In genomic region chr16:29876578-29877249, GRCh38 we compare ENCODE assay signal across 9 cellular contexts. TPM values are rescaled to one million over a fixed set of nuclear protein-coding genes. Genes with fewer than 3 reads are reported as not detected.
DNase-seq lines count a peak whose midpoint lies in the region; ATAC-seq, FAIRE-seq and TF ChIP-seq lines count a peak whose summit lies in the region.
"Had no signal": no experiment of that assay in that cellular context is flagged by ENCODE, and none has a peak within 500 bp of the region (broad histone marks: within the 10 kb centered on the region; RNA-seq: fewer than 3 reads in every experiment).

No MANE protein-coding gene starts in this region.

- TF ChIP-seq POLR2A in GM12891 (IDR thresholded peaks at IDR 0.05; ENCODE audit: low read depth, low read length), result no peak

- H3K27ac Mint-ChIP-seq in chondrocyte (ENCODE audit: unreplicated experiment) (no peak overlapping the region), nephron progenitor cell (no peak overlapping the region), Calu3 (ENCODE audit: unreplicated experiment) (no peak overlapping the region)

- no peak for DNase-seq in AG09309 (ENCODE audit: low read depth)
- DNase-seq in T-helper 9 cell, result peak; percentile 33
- no peak for DNase-seq in chondrocyte (ENCODE audit: low spot score)
- peak; percentile 60 for DNase-seq in nephron progenitor cell
- DNase-seq in GM12891 (ENCODE audit: insufficient read length, low spot score), result no peak
- DNase-seq in H4 (ENCODE audit: low spot score), result no peak
- DNase-seq in Calu3, result no peak
- DNase-seq: SHP77 treated with DMSO at 0.1 percent for 48 hours had no signal

- TF ChIP-seq CTCF in AG09309 (IDR thresholded peaks at IDR 0.05; ENCODE audit: control insufficient read depth, insufficient read depth, low read depth, low read length, missing control alignments), result no peak
- TF ChIP-seq CTCF in chondrocyte (IDR thresholded peaks at IDR 0.05), result no peak
- no peak for TF ChIP-seq CTCF in nephron progenitor cell (IDR thresholded peaks at IDR 0.05)
- TF ChIP-seq CTCF in Calu3 (IDR thresholded peaks at IDR 0.05; ENCODE audit: unreplicated experiment), result no peak

- H3K27me3 Mint-ChIP-seq in chondrocyte (ENCODE audit: low read depth) (peaks cover 23% of the 10 kb centered on the region), nephron progenitor cell (ENCODE audit: low read depth, poor library complexity) (peaks cover 67% of the 10 kb centered on the region), Calu3 (ENCODE audit: unreplicated experiment) (no peaks in the 10 kb centered on the region)

- peaks cover 5% of the 10 kb centered on the region for H3K36me3 Mint-ChIP-seq in chondrocyte (ENCODE audit: low read depth)
- H3K36me3 Mint-ChIP-seq in nephron progenitor cell (ENCODE audit: low read depth), result no peaks in the 10 kb centered on the region
- peaks cover 13% of the 10 kb centered on the region for H3K36me3 Mint-ChIP-seq in Calu3 (ENCODE audit: insufficient read depth, unreplicated experiment)

- H3K4me3 Mint-ChIP-seq in chondrocyte (ENCODE audit: unreplicated experiment) (peak overlapping the region; percentile 50), nephron progenitor cell (peak overlapping the region; percentile 66), Calu3 (ENCODE audit: low read depth, unreplicated experiment) (no peak overlapping the region)

- CTCF ChIA-PET in Calu3 (lab: Charles Lee), result no interaction called here

- H3K4me1 Mint-ChIP-seq in chondrocyte (ENCODE audit: low read depth), result peaks cover 10% of the 10 kb centered on the region
- peaks cover 14% of the 10 kb centered on the region for H3K4me1 Mint-ChIP-seq in nephron progenitor cell
- H3K4me1 Mint-ChIP-seq in Calu3 (ENCODE audit: low read depth, unreplicated experiment), result no peaks in the 10 kb centered on the region

- BruUV-seq in Calu3 (replicated peaks; lab: Mats Ljungman, UMichigan), result no TSS peak

- no peak for FAIRE-seq in GM12891 (lab: Jason Lieb, UNC)

- ATAC-seq in GM21360 (IDR thresholded peaks at IDR 0.05; ENCODE audit: unreplicated experiment), result no peak

- no peaks in the 10 kb centered on the region for H3K9me3 Mint-ChIP-seq in chondrocyte (ENCODE audit: low read depth)
- peaks cover 6% of the 10 kb centered on the region for H3K9me3 Mint-ChIP-seq in nephron progenitor cell
- H3K9me3 Mint-ChIP-seq in Calu3 (ENCODE audit: low read depth, unreplicated experiment), result no peaks in the 10 kb centered on the region

- intact Hi-C loops in Calu3 (cut with micrococcal nuclease; ENCODE audit: unreplicated experiment), result no loop called here

- H3K4me3 ChIP-seq in AG09309 (ENCODE audit: control insufficient read depth, low read depth, low read length), result peak overlapping the region; percentile 21

TF ChIP-seq in GM12891, 5 proteins besides CTCF, POLR2A, EP300 and RAD21:
- TF ChIP-seq PAX5 (IDR thresholded peaks at IDR 0.05; ENCODE audit: insufficient read depth, low read length, severe bottlenecking) (no peak), SPI1 (IDR thresholded peaks at IDR 0.05; ENCODE audit: low read depth, low read length) (no peak), POLR2AphosphoS5 (IDR thresholded peaks at IDR 0.05; ENCODE audit: low read depth, low read length) (no peak), TAF1 (IDR thresholded peaks at IDR 0.05; ENCODE audit: low read depth, low read length) (no peak), POU2F2 (IDR thresholded peaks at IDR 0.05; ENCODE audit: low read depth, low read length) (no peak)

RNA-seq across cellular contexts. Expression of gene CDIPT, which starts 13.7 kb away (rescaled TPM):
- 73.5 to 79.7 TPM (median 78.3 TPM) in 3 replicates for total RNA-seq in chondrocyte
- 21.7 TPM for polyA plus RNA-seq in GM12891 (2012; ENCODE audit: low read depth, missing spikeins)
- 52.8 and 58.4 TPM in 2 replicates for total RNA-seq in H4 (2014; rRNA removed; shearing (Covaris generic))
- 62.7 and 64.1 TPM in 2 replicates for total RNA-seq in Calu3 (2022)

RNA-seq across cellular contexts. Expression of gene SEZ6L2, which starts 22.6 kb away (rescaled TPM):
- 10.9 to 17.0 TPM (median 16.3 TPM) in 3 replicates for total RNA-seq in chondrocyte
- not detected for polyA plus RNA-seq in GM12891 (2012; ENCODE audit: low read depth, missing spikeins)
- 6.8 and 10.0 TPM in 2 replicates for total RNA-seq in H4 (2014; rRNA removed; shearing (Covaris generic))
- 68.9 and 92.1 TPM in 2 replicates for total RNA-seq in Calu3 (2022)

RNA-seq across cellular contexts. Expression of gene ASPHD1, which starts 23.6 kb away (rescaled TPM):
- 2.4 to 3.2 TPM (median 2.9 TPM) in 3 replicates for total RNA-seq in chondrocyte
- polyA plus RNA-seq in GM12891 (2012; ENCODE audit: low read depth, missing spikeins), result 0.28 TPM
- total RNA-seq in H4 (2014; rRNA removed; shearing (Covaris generic)), result 3.6 and 6.9 TPM in 2 replicates
- 54.1 and 64.1 TPM in 2 replicates for total RNA-seq in Calu3 (2022)

RNA-seq across cellular contexts. Expression of gene KCTD13, which starts 49.3 kb away (rescaled TPM):
- total RNA-seq in chondrocyte (19.3 to 21.1 TPM (median 20.3 TPM) in 3 replicates), Calu3 (2022) (52.8 and 55.8 TPM in 2 replicates)
- polyA plus RNA-seq in GM12891 (2012; ENCODE audit: low read depth, missing spikeins), result 12.8 TPM
- total RNA-seq in H4 (2014; rRNA removed; shearing (Covaris generic)), result 3.3 and 7.4 TPM in 2 replicates

RNA-seq across cellular contexts. Expression of gene MVP, which starts 56.5 kb away (rescaled TPM):
- total RNA-seq in chondrocyte, result 101 to 132 TPM (median 106 TPM) in 3 replicates
- polyA plus RNA-seq in GM12891 (2012; ENCODE audit: low read depth, missing spikeins), result 56.5 TPM
- 83.0 and 87.2 TPM in 2 replicates for total RNA-seq in H4 (2014; rRNA removed; shearing (Covaris generic))
- total RNA-seq in Calu3 (2022), result 164 and 215 TPM in 2 replicates

Comparison
In these comparisons a context has a peak if more than half of its experiments do, and no peak if none do; other contexts are left out.
1. DNase-seq: peak in T-helper 9 cell (single experiment) and nephron progenitor cell (single experiment); none in AG09309 (single experiment), chondrocyte (single experiment), GM12891 (single experiment), H4 (single experiment) and Calu3 (single experiment).